In genomic region chr11:6599884-6600390, GRCh38 we compare ENCODE assay signal across 1 cellular context.
A peak's percentile ranks its signal among the peaks of the same experiment; 100 is the strongest.
TF ChIP-seq lines count a peak whose summit lies in the region.

No MANE protein-coding gene starts in this region.

TF ChIP-seq in K562, 482 proteins besides CTCF, POLR2A, EP300 and RAD21:
- no peak for TF ChIP-seq ZNF41 (CRISPR knock-in tag; conservative IDR thresholded peaks at IDR 0.05)
- no peak for TF ChIP-seq PPARD (CRISPR knock-in tag; IDR thresholded peaks at IDR 0.05)
- peak; percentile 79 for TF ChIP-seq NFIC (IDR thresholded peaks at IDR 0.05)
- no peak for TF ChIP-seq STAG1 (CRISPR knock-in tag; IDR thresholded peaks at IDR 0.05; ENCODE audit: borderline replicate concordance)
- no peak for TF ChIP-seq TRIM24 (IDR thresholded peaks at IDR 0.05)
- TF ChIP-seq PHF20 (IDR thresholded peaks at IDR 0.05; ENCODE audit: partially characterized antibody), result no peak
- TF ChIP-seq GATA2 (CRISPR knock-in tag; IDR thresholded peaks at IDR 0.05), result no peak
- no peak for TF ChIP-seq ZNF274 (IDR thresholded peaks at IDR 0.05; ENCODE audit: borderline replicate concordance, low read depth, low read length)
